30 cellular contexts compared by ENCODE assay signal in genomic region chr11:70552167-70552435, GRCh38.
"Had no signal": no experiment of that assay in that cellular context is flagged by ENCODE, and none has a peak within 500 bp of the region (broad histone marks: within the 10 kb centered on the region; RNA-seq: fewer than 3 reads in every experiment).

No MANE protein-coding gene starts in this region.

- H3K4me1 Mint-ChIP-seq: activated naive CD8-positive, alpha-beta T cell treated with anti-CD3 and anti-CD28 coated beads, Interleukin-2, amount 50 U/mL, for 24 hours; central memory CD8-positive, alpha-beta T cell had no signal

- H3K4me3 Mint-ChIP-seq: activated naive CD8-positive, alpha-beta T cell treated with anti-CD3 and anti-CD28 coated beads, Interleukin-2, amount 50 U/mL, for 24 hours; central memory CD8-positive, alpha-beta T cell; dendritic cell treated with granulocyte-macrophage colony-stimulating factor and Interleukin-4, amounts not matched to agents 40 ng/mL and 50 ng/mL, for 4 days; nephron; T-helper 1 cell treated with Interleukin-12 subunit alpha and Interleukin-12 subunit beta and Interleukin-4 antibody, amounts not matched to agents 30 μg/mL and 1 μg/mL, for 36 hours had no signal

- H3K9me3 Mint-ChIP-seq: activated naive CD8-positive, alpha-beta T cell treated with anti-CD3 and anti-CD28 coated beads, Interleukin-2, amount 50 U/mL, for 24 hours; central memory CD8-positive, alpha-beta T cell; dendritic cell treated with granulocyte-macrophage colony-stimulating factor and Interleukin-4, amounts not matched to agents 40 ng/mL and 50 ng/mL, for 4 days; nephron; T-helper 1 cell treated with Interleukin-12 subunit alpha and Interleukin-12 subunit beta and Interleukin-4 antibody, amounts not matched to agents 30 μg/mL and 1 μg/mL, for 36 hours had no signal

- H3K4me3 ChIP-seq: esophagus squamous epithelium, heart right ventricle, lower lobe of right lung, suprapubic skin, tibial artery had no signal

- DNase-seq: activated CD4-positive, alpha-beta T cell treated with anti-CD3 and anti-CD28 coated beads for 48 hours; activated CD4-positive, alpha-beta T cell treated with anti-CD3 and anti-CD28 coated beads, Interleukin-2, amount 50 U/mL, for 48 hours; activated CD8-positive, alpha-beta memory T cell treated with anti-CD3 and anti-CD28 coated beads, Interleukin-2, amount 50 U/mL, for 4 hours; activated gamma-delta T cell; activated naive CD4-positive, alpha-beta T cell treated with anti-CD3 and anti-CD28 coated beads, Interleukin-2, amount 50 U/mL, for 16 hours; activated naive CD8-positive, alpha-beta T cell treated with anti-CD3 and anti-CD28 coated beads, Interleukin-2, amount 50 U/mL, for 24 hours; activated T-cell treated with anti-CD3 and anti-CD28 coated beads, Interleukin-2, amount 50 U/mL, for 1 hour; amygdala; effector CD4-positive, alpha-beta T cell; esophagus squamous epithelium; foreskin melanocyte; heart right ventricle; lower lobe of right lung; mesenchymal stem cell; occipital lobe; right cardiac atrium; stimulated activated naive CD4-positive, alpha-beta T cell; SW 1271; T-helper 9 cell; tibial artery had no signal

- H3K27ac Mint-ChIP-seq: activated naive CD8-positive, alpha-beta T cell treated with anti-CD3 and anti-CD28 coated beads, Interleukin-2, amount 50 U/mL, for 24 hours; dendritic cell treated with granulocyte-macrophage colony-stimulating factor and Interleukin-4, amounts not matched to agents 40 ng/mL and 50 ng/mL, for 4 days; nephron; T-helper 1 cell treated with Interleukin-12 subunit alpha and Interleukin-12 subunit beta and Interleukin-4 antibody, amounts not matched to agents 30 μg/mL and 1 μg/mL, for 36 hours had no signal

- H3K9me3 ChIP-seq: esophagus squamous epithelium, heart right ventricle, lower lobe of right lung, suprapubic skin, tibial artery had no signal

- H3K36me3 ChIP-seq: esophagus squamous epithelium, heart right ventricle, lower lobe of right lung, suprapubic skin, tibial artery had no signal

- H3K4me1 ChIP-seq: esophagus squamous epithelium, lower lobe of right lung, tibial artery had no signal

- FAIRE-seq: bronchial epithelial cell, endometrium, TTC549 had no signal

- H3K27ac ChIP-seq: epithelial cell of prostate, esophagus squamous epithelium, heart right ventricle, lower lobe of right lung, suprapubic skin, tibial artery, VCaP had no signal
